Comparison of ENCODE assay signal across 9 cellular contexts in genomic region chr6:116666869-116667268, GRCh38. TPM values are rescaled to one million over a fixed set of nuclear protein-coding genes. Genes with fewer than 3 reads are reported as not detected.
A peak's percentile ranks its signal among the peaks of the same experiment; 100 is the strongest.
DNase-seq lines count a peak whose midpoint lies in the region; ATAC-seq and TF ChIP-seq lines count a peak whose summit lies in the region.
"Had no signal": no experiment of that assay in that cellular context is flagged by ENCODE, and none has a peak within 500 bp of the region (broad histone marks: within the 10 kb centered on the region; RNA-seq: fewer than 3 reads in every experiment).

No MANE protein-coding gene starts in this region.

- no peaks in the 10 kb centered on the region for H3K9me3 ChIP-seq in HUES48 (ENCODE audit: control insufficient read depth, insufficient read depth, low read length)
- H3K9me3 ChIP-seq in BE2C: no peaks in the 10 kb centered on the region

- TF ChIP-seq CTCF in epithelial cell of esophagus (IDR thresholded peaks at IDR 0.05; ENCODE audit: insufficient read depth, low read depth, low read length, missing control alignments) (no peak), BE2C (IDR thresholded peaks at IDR 0.05; ENCODE audit: low read depth, low read length) (no peak)

- H3K27me3 ChIP-seq in HUES48 (ENCODE audit: control insufficient read depth, insufficient read depth, low read length) (no peaks in the 10 kb centered on the region), BE2C (no peaks in the 10 kb centered on the region)

- peak; percentile 40 for ATAC-seq in GM21423 (IDR thresholded peaks at IDR 0.05; ENCODE audit: unreplicated experiment)

- H3K27ac ChIP-seq in HUES48 (ENCODE audit: low read depth, low read length): no peak overlapping the region

- H3K36me3 ChIP-seq in HUES48 (ENCODE audit: control insufficient read depth, insufficient read depth, low read length) (no peaks in the 10 kb centered on the region), BE2C (no peaks in the 10 kb centered on the region)

- H3K9ac ChIP-seq in HUES48 (ENCODE audit: low read depth, low read length): no peak overlapping the region

- peak overlapping the region; percentile 33; the same call in 1 of the 2 replicates for H3K4me3 ChIP-seq in GM08714 (ENCODE audit: low read length)
- peak overlapping the region; percentile 99 for H3K4me3 ChIP-seq in HUES48 (ENCODE audit: low read depth, low read length)
- peak overlapping the region; percentile 2 for H3K4me3 ChIP-seq in epithelial cell of esophagus (ENCODE audit: low read length)
- no peak overlapping the region for H3K4me3 ChIP-seq in BE2C (ENCODE audit: low read depth, low read length)

- DNase-seq in epithelial cell of esophagus (ENCODE audit: low read depth): no peak
- DNase-seq in stimulated activated CD4-positive, alpha-beta T cell treated with anti-CD3 and anti-CD28 coated beads, Interleukin-4, amount 100 ng/mL, for 1 hour: no peak
- DNase-seq in BE2C: no peak
- DNase-seq in COLO668 (lab: John Stamatoyannopoulos, UW; ENCODE audit: unreplicated experiment): no peak
- DNase-seq in kidney tubule cell (ENCODE audit: low spot score): no peak
- DNase-seq: activated CD4-positive, alpha-beta T cell treated with anti-CD3 and anti-CD28 coated beads, Interleukin-2, amount 50 U/mL, for 48 hours had no signal

- peaks cover 7% of the 10 kb centered on the region; the same call in 1 of the 2 replicates for H3K4me1 ChIP-seq in HUES48 (ENCODE audit: control insufficient read depth, insufficient read depth, low read length)
- H3K4me1 ChIP-seq in BE2C: no peaks in the 10 kb centered on the region

RNA-seq across cellular contexts. Expression of gene ZUP1, which starts 1.7 kb away (rescaled TPM):
- 4.2 TPM for polyA plus RNA-seq in BE2C (2012; ENCODE audit: insufficient read depth, insufficient read length, low read depth)

RNA-seq across cellular contexts. Expression of gene KPNA5, which starts 14.1 kb away (rescaled TPM):
- polyA plus RNA-seq in BE2C (2012; ENCODE audit: insufficient read depth, insufficient read length, low read depth): 4.2 TPM

RNA-seq across cellular contexts. Expression of gene RSPH4A, which starts 50.6 kb away (rescaled TPM):
- not detected for polyA plus RNA-seq in BE2C (2012; ENCODE audit: insufficient read depth, insufficient read length, low read depth)
